In the genomic region with DNA sequence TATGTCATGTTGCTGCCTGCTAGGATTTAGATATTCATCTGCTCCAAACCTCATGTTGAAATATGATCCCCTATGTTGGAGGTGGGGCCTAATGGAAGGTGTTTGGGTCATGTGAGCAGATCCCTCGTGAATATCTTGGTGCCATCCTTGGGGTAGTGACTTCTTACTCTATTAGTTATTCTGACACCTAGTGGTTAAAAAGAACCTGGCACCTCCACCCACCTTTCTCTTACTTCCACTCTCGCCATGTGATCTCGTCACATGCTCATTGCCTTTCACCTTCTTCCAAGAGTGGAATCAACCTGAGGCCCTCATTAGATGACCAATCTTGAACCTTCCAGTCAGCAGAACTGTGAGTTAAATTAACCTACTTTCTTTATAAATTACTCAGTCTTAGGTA, we compare ENCODE assay signal across 9 cellular contexts.
DNase-seq lines count a peak whose midpoint lies in the region; ATAC-seq, FAIRE-seq and TF ChIP-seq lines count a peak whose summit lies in the region.
"Had no signal": no experiment of that assay in that cellular context is flagged by ENCODE, and none has a peak within 500 bp of the region (broad histone marks: within the 10 kb centered on the region; RNA-seq: fewer than 3 reads in every experiment).

No MANE protein-coding gene starts in this region.

- DNase-seq in WERI-Rb-1 (peak; percentile 7), small intestine (peak; percentile 10), DMS79 treated with DMSO at 0.1 percent for 48 hours (lab: John Stamatoyannopoulos, UW) (no peak), OCI-M2 (lab: John Stamatoyannopoulos, UW; ENCODE audit: unreplicated experiment) (no peak)
- no peak for DNase-seq in activated T-cell treated with anti-CD3 and anti-CD28 coated beads, Interleukin-2, amount 50 U/mL, for 48 hours

- H3K4me3 ChIP-seq in WERI-Rb-1 (ENCODE audit: low read depth, low read length) (no peak overlapping the region), small intestine (ENCODE audit: low read depth in 1 of 2, low read length in 2 of 2) (no peak overlapping the region)

- TF ChIP-seq CTCF in GM12873 (IDR thresholded peaks at IDR 0.05; ENCODE audit: insufficient read depth, low read depth, low read length, missing control alignments) (peak; percentile 68), WERI-Rb-1 (IDR thresholded peaks at IDR 0.05; ENCODE audit: low read depth, low read length) (0 out of 2 replicates have a peak, but pooled peaks have one; percentile 42)

- peak; percentile 93 for ATAC-seq in GM21447 (IDR thresholded peaks at IDR 0.05; ENCODE audit: unreplicated experiment)
- peak; percentile 88 for ATAC-seq in HG03558 (IDR thresholded peaks at IDR 0.05; ENCODE audit: extremely low read depth, unreplicated experiment)
- ATAC-seq: left colon had no signal

- 17 to 58% (median 33%) methylated on average over 3 of the region's 3 CpGs for WGBS in small intestine, 3 donors

- no peak for FAIRE-seq in small intestine (lab: Jason Lieb, UNC)

- H3K4me1 ChIP-seq in small intestine (ENCODE audit: control insufficient read depth in 2 of 2, insufficient read depth in 1 of 2, low read depth in 1 of 2, low read length in 1 of 2): no peaks in the 10 kb centered on the region

- H3K27ac ChIP-seq in WERI-Rb-1: no peak overlapping the region
- H3K27ac ChIP-seq in small intestine (ENCODE audit: low read depth in 1 of 2, low read length in 1 of 2): no peak overlapping the region

- H3K27me3 ChIP-seq in WERI-Rb-1 (ENCODE audit: insufficient read depth, low read depth, severe bottlenecking) (peaks cover 28% of the 10 kb centered on the region), small intestine (ENCODE audit: control insufficient read depth in 2 of 2, insufficient read depth in 2 of 2, low read length in 2 of 2) (no peaks in the 10 kb centered on the region)

- no peaks in the 10 kb centered on the region for H3K9me3 ChIP-seq in WERI-Rb-1 (ENCODE audit: severe bottlenecking)
- no peaks in the 10 kb centered on the region for H3K9me3 ChIP-seq in small intestine (ENCODE audit: control insufficient read depth, low read depth)

- H3K36me3 ChIP-seq in WERI-Rb-1: no peaks in the 10 kb centered on the region
- no peaks in the 10 kb centered on the region for H3K36me3 ChIP-seq in small intestine (ENCODE audit: control insufficient read depth in 2 of 2, insufficient read depth in 2 of 2, low read length in 2 of 2)

Comparison
In these comparisons a context has a peak if more than half of its experiments do, and no peak if none do; other contexts are left out.
1. DNase-seq: peak in WERI-Rb-1 (single experiment) and small intestine (single experiment); none in DMS79 treated with DMSO at 0.1 percent for 48 hours (single experiment), OCI-M2 (single experiment) and activated T-cell treated with anti-CD3 and anti-CD28 coated beads, Interleukin-2, amount 50 U/mL, for 48 hours (0 of 2).